18 cellular contexts compared by ENCODE assay signal in the genomic region with DNA sequence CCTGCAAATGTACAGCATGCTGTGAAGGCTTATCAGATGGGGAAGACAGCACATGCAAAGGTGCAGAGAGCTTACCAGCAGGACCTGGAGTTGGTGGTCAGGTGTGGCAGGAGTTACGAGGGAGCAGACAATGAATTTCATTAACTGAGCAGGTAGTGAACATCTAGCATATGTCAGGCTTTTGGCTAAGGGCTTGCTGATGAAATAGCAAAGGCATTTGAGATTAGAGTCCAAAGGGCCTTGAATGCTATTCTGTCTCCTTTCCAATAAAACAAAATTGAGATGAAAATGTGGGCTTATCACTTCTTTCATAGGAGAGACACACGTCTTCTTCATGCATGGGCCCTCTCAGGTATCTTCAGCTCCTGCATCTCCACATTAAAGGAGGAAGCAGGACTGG. TPM values are rescaled to one million over a fixed set of nuclear protein-coding genes. Genes with fewer than 3 reads are reported as not detected.
DNase-seq lines count a peak whose midpoint lies in the region; ATAC-seq and TF ChIP-seq lines count a peak whose summit lies in the region.
"Had no signal": no experiment of that assay in that cellular context is flagged by ENCODE, and none has a peak within 500 bp of the region (broad histone marks: within the 10 kb centered on the region; RNA-seq: fewer than 3 reads in every experiment).

No MANE protein-coding gene starts in this region.

- H3K4me3 Mint-ChIP-seq in natural killer cell treated with Interleukin-12 subunit alpha and Interleukin-12 subunit beta and Interleukin-15 and Interleukin-18, amount 100 ng/mL, for 72 hours = no peak overlapping the region
- H3K4me3 Mint-ChIP-seq: CD14-positive monocyte; CD8-positive, alpha-beta T cell; GM23338; HFFc6 had no signal

- H3K4me1 Mint-ChIP-seq in natural killer cell treated with Interleukin-12 subunit alpha and Interleukin-12 subunit beta and Interleukin-15 and Interleukin-18, amount 100 ng/mL, for 72 hours (ENCODE audit: low read depth in 2 of 2) = no peaks in the 10 kb centered on the region
- H3K4me1 Mint-ChIP-seq: GM23338 had no signal

- H3K27ac Mint-ChIP-seq in natural killer cell treated with Interleukin-12 subunit alpha and Interleukin-12 subunit beta and Interleukin-15 and Interleukin-18, amount 100 ng/mL, for 72 hours = no peak overlapping the region
- H3K27ac Mint-ChIP-seq: CD14-positive monocyte; CD8-positive, alpha-beta T cell; GM23338; HFFc6 had no signal

- intact Hi-C loops in cardiac septum (cut with DNase I) = no loop called here
- intact Hi-C loops in heart right ventricle (cut with DNase I) = no loop called here
- intact Hi-C loops in right cardiac atrium (cut with DNase I) = no loop called here

- H3K4me1 ChIP-seq in cardiac muscle cell (ENCODE audit: low read depth) (peaks cover 22% of the 10 kb centered on the region), heart right ventricle (peaks cover 0 to 35% (median 17%) of the 10 kb centered on the region in 9 donors), right cardiac atrium (ENCODE audit: control insufficient read depth, insufficient read depth, low read length) (no peaks in the 10 kb centered on the region), skeletal muscle tissue (ENCODE audit: control insufficient read depth in 3 of 3, insufficient read depth in 3 of 3, low read length in 3 of 3) (peaks cover 11 to 19% (median 16%) of the 10 kb centered on the region in 3 donors), upper lobe of left lung (no peaks in the 10 kb centered on the region)

- H3K9ac ChIP-seq in skeletal muscle tissue (ENCODE audit: low read depth in 1 of 3, low read length in 3 of 3) = peak overlapping the region in 1 of 3 donors; percentile 51
- H3K9ac ChIP-seq: BLaER1 had no signal

- H3K4me3 ChIP-seq in cardiac muscle cell (no peak overlapping the region), heart right ventricle (no peak overlapping the region), right cardiac atrium (ENCODE audit: low read length) (no peak overlapping the region), skeletal muscle tissue (ENCODE audit: low read length in 3 of 3) (peak overlapping the region in 1 of 3 donors; percentile 56), upper lobe of left lung (no peak overlapping the region)
- H3K4me3 ChIP-seq: BLaER1, GM23338 had no signal

- H3K36me3 ChIP-seq in cardiac muscle cell = no peaks in the 10 kb centered on the region
- H3K36me3 ChIP-seq in heart right ventricle = no peaks in the 10 kb centered on the region
- no peaks in the 10 kb centered on the region for H3K36me3 ChIP-seq in skeletal muscle tissue (ENCODE audit: control insufficient read depth in 3 of 3, insufficient read depth in 3 of 3, low read length in 3 of 3)
- no peaks in the 10 kb centered on the region for H3K36me3 ChIP-seq in upper lobe of left lung
- H3K36me3 ChIP-seq: BLaER1 had no signal

- DNase-seq in cardiac muscle cell (ENCODE audit: low read depth in 1 of 2, low spot score in 1 of 2) = no peak
- no peak for DNase-seq in cardiac septum (ENCODE audit: low spot score)
- DNase-seq in heart right ventricle = no peak
- no peak for DNase-seq in right cardiac atrium
- DNase-seq in NCI-H2107 treated with DMSO at 0.1 percent for 48 hours (lab: John Stamatoyannopoulos, UW; ENCODE audit: unreplicated experiment) = no peak
- no peak for DNase-seq in upper lobe of left lung
- DNase-seq in natural killer cell treated with Interleukin-12 subunit alpha and Interleukin-12 subunit beta and Interleukin-15 and Interleukin-18, amount 100 ng/mL, for 72 hours (ENCODE audit: low spot score) = no peak
- DNase-seq: 8988T; Calu3; CD8-positive, alpha-beta T cell; DMS79 treated with DMSO at 0.1 percent for 48 hours; GF-D8; HFFc6 had no signal

- H3K36me3 Mint-ChIP-seq in natural killer cell treated with Interleukin-12 subunit alpha and Interleukin-12 subunit beta and Interleukin-15 and Interleukin-18, amount 100 ng/mL, for 72 hours = no peaks in the 10 kb centered on the region
- H3K36me3 Mint-ChIP-seq: CD14-positive monocyte; CD8-positive, alpha-beta T cell had no signal

- H3K27ac ChIP-seq in cardiac muscle cell (peak overlapping the region; percentile 48), heart right ventricle (peak overlapping the region; percentile 67 to 94 (median 82)), right cardiac atrium (ENCODE audit: low read length) (peak overlapping the region; percentile 91), skeletal muscle tissue (ENCODE audit: low read depth, low read length) (peak overlapping the region; percentile 61), upper lobe of left lung (no peak overlapping the region)
- H3K27ac ChIP-seq: BLaER1 had no signal

- H3K9me3 Mint-ChIP-seq in natural killer cell treated with Interleukin-12 subunit alpha and Interleukin-12 subunit beta and Interleukin-15 and Interleukin-18, amount 100 ng/mL, for 72 hours = no peaks in the 10 kb centered on the region
- H3K9me3 Mint-ChIP-seq: CD14-positive monocyte; CD8-positive, alpha-beta T cell; GM23338; HFFc6 had no signal

- peaks cover 31 to 59% of the 10 kb centered on the region in 2 donors for H3K27me3 Mint-ChIP-seq in natural killer cell treated with Interleukin-12 subunit alpha and Interleukin-12 subunit beta and Interleukin-15 and Interleukin-18, amount 100 ng/mL, for 72 hours

- 39 to 51% methylated on average over 2 of the region's 2 CpGs for WGBS in heart right ventricle, 2 donors
- WGBS in right cardiac atrium = 68% methylated on average over 2 of the region's 2 CpGs
- WGBS in upper lobe of left lung, 2 donors = 87 to 98% methylated on average over 2 of the region's 2 CpGs

- TF ChIP-seq EP300 in upper lobe of left lung (IDR thresholded peaks at IDR 0.05) = no peak

- TF ChIP-seq POLR2A in upper lobe of left lung (IDR thresholded peaks at IDR 0.05) = no peak

- ATAC-seq in heart right ventricle = peak in 2 of 8 donors; percentile 45 to 47
- no peak for ATAC-seq in right cardiac atrium
- no peak for ATAC-seq in upper lobe of left lung (ENCODE audit: low FRiP score in 2 of 2)
- ATAC-seq in natural killer cell treated with Interleukin-12 subunit alpha and Interleukin-12 subunit beta and Interleukin-15 and Interleukin-18, amount 100 ng/mL, for 72 hours = no peak
- ATAC-seq: CD8-positive, alpha-beta T cell; GM23338; HCT116 had no signal

- H3K9me3 ChIP-seq in cardiac muscle cell (ENCODE audit: low read depth) (no peaks in the 10 kb centered on the region), heart right ventricle (no peaks in the 10 kb centered on the region), right cardiac atrium (ENCODE audit: control insufficient read depth, low read length) (no peaks in the 10 kb centered on the region), skeletal muscle tissue (ENCODE audit: control insufficient read depth in 3 of 3, low read length in 3 of 3) (no peaks in the 10 kb centered on the region), upper lobe of left lung (no peaks in the 10 kb centered on the region)
- H3K9me3 ChIP-seq: BLaER1 had no signal

- no peak for TF ChIP-seq CTCF in cardiac muscle cell (IDR thresholded peaks at IDR 0.05; ENCODE audit: low read depth, low read length)
- no peak for TF ChIP-seq CTCF in heart right ventricle (IDR thresholded peaks at IDR 0.05)
- no peak for TF ChIP-seq CTCF in upper lobe of left lung (IDR thresholded peaks at IDR 0.05)

- H3K27me3 ChIP-seq in cardiac muscle cell (no peaks in the 10 kb centered on the region), heart right ventricle (no peaks in the 10 kb centered on the region), right cardiac atrium (ENCODE audit: control insufficient read depth, insufficient read depth) (no peaks in the 10 kb centered on the region), skeletal muscle tissue (ENCODE audit: control insufficient read depth in 3 of 3, insufficient read depth in 3 of 3, low read length in 3 of 3) (no peaks in the 10 kb centered on the region), upper lobe of left lung (no peaks in the 10 kb centered on the region)
- H3K27me3 ChIP-seq: BLaER1 had no signal

RNA-seq across cellular contexts. Expression of gene PPARGC1B, which starts 36.6 kb away (rescaled TPM):
- total RNA-seq in cardiac muscle cell (4.2 and 5.4 TPM in 2 replicates), cardiac septum (18.9 TPM), heart right ventricle (10 to 100 TPM; 21.5 to 36.6 (median 28.9) TPM), right cardiac atrium (10 to 100 TPM; 11.9 to 17.5 (median 13.6) TPM), skeletal muscle tissue (4.2 TPM), upper lobe of left lung (10 to 100 TPM in 2 of 6 donors, 1 to 10 TPM in 4; 3.8 to 21.0 (median 9.1) TPM)
- polyA plus RNA-seq in cardiac muscle cell (4.1 and 7.9 TPM in 2 replicates), heart right ventricle (10 to 100 TPM in 1 of 2 donors, 1 to 10 TPM in 1; 1.6 to 15.4 TPM), right cardiac atrium (4.5 TPM)
- total RNA-seq in natural killer cell treated with Interleukin-12 subunit alpha and Interleukin-12 subunit beta and Interleukin-15 and Interleukin-18, amount 100 ng/mL, for 72 hours = 10 to 100 TPM in 1 of 2 donors, 1 to 10 TPM in 1; 2.3 to 10.7 TPM

Comparison
In these comparisons a context has a peak if more than half of its experiments do, and no peak if none do; other contexts are left out.
1. H3K27ac ChIP-seq: peak in cardiac muscle cell (single experiment), heart right ventricle (10 of 10), right cardiac atrium (single experiment) and skeletal muscle tissue (single experiment); none in upper lobe of left lung (0 of 4).